In genomic region chr6:5006182-5006581, GRCh38 we compare ENCODE assay signal across 19 cellular contexts.
"Had no signal": no experiment of that assay in that cellular context is flagged by ENCODE, and none has a peak within 500 bp of the region (broad histone marks: within the 10 kb centered on the region; RNA-seq: fewer than 3 reads in every experiment).

No MANE protein-coding gene starts in this region.

- H3K9me3 ChIP-seq: breast epithelium, gastrocnemius medialis, left ventricle myocardium inferior, mucosa of descending colon, pancreas, thyroid gland had no signal

- H3K4me3 ChIP-seq: breast epithelium, gastrocnemius medialis, left ventricle myocardium inferior, mucosa of descending colon, pancreas, thyroid gland had no signal

- H3K27ac Mint-ChIP-seq: activated naive CD8-positive, alpha-beta T cell treated with anti-CD3 and anti-CD28 coated beads for 36 hours; memory B cell had no signal

- ATAC-seq: gastrocnemius medialis; mucosa of descending colon; pancreas; right cardiac atrium; stimulated activated naive CD8-positive, alpha-beta T cell treated with anti-CD3 and anti-CD28 coated beads, Interleukin-15, Interleukin-2, amounts not matched to agents 100 U/mL and 50 U/mL, for 24 hours had no signal

- H3K9me3 Mint-ChIP-seq: activated naive CD8-positive, alpha-beta T cell treated with anti-CD3 and anti-CD28 coated beads for 36 hours; central memory CD8-positive, alpha-beta T cell; memory B cell had no signal

- H3K27me3 Mint-ChIP-seq: activated naive CD8-positive, alpha-beta T cell treated with anti-CD3 and anti-CD28 coated beads for 36 hours had no signal

- H3K4me3 Mint-ChIP-seq: activated naive CD8-positive, alpha-beta T cell treated with anti-CD3 and anti-CD28 coated beads for 36 hours; central memory CD8-positive, alpha-beta T cell; memory B cell had no signal

- H3K36me3 ChIP-seq: breast epithelium, pancreas had no signal

- DNase-seq: activated CD4-positive, alpha-beta T cell treated with anti-CD3 and anti-CD28 coated beads for 4 hours; activated CD4-positive, alpha-beta T cell treated with anti-CD3 and anti-CD28 coated beads, Interleukin-2, amount 50 U/mL, for 48 hours; activated CD4-positive, CD25-positive, alpha-beta regulatory T cell; activated naive CD4-positive, alpha-beta T cell treated with Interleukin-2 at 50 U/mL for 16 hours; activated naive CD8-positive, alpha-beta T cell treated with anti-CD3 and anti-CD28 coated beads for 36 hours; effector memory CD4-positive, alpha-beta T cell; gastrocnemius medialis; hippocampal formation; left ventricle myocardium inferior; mucosa of descending colon; pancreas; right cardiac atrium; stimulated activated CD4-positive, alpha-beta T cell treated with anti-CD3 and anti-CD28 coated beads, Interleukin-4, amount 100 ng/mL, for 4 hours; stimulated activated naive CD8-positive, alpha-beta T cell treated with anti-CD3 and anti-CD28 coated beads, Interleukin-15, Interleukin-2, amounts not matched to agents 100 U/mL and 50 U/mL, for 24 hours; T-helper 1 cell; thyroid gland had no signal

- H3K27ac ChIP-seq: breast epithelium, gastrocnemius medialis, left ventricle myocardium inferior, pancreas, thyroid gland had no signal

- H3K4me1 ChIP-seq: breast epithelium, pancreas had no signal

- H3K27me3 ChIP-seq: breast epithelium, gastrocnemius medialis, pancreas, thyroid gland had no signal
